In genomic region chr10:15457382-15457781, GRCh38 we compare ENCODE assay signal across 32 cellular contexts.
"Had no signal": no experiment of that assay in that cellular context is flagged by ENCODE, and none has a peak within 500 bp of the region (broad histone marks: within the 10 kb centered on the region; RNA-seq: fewer than 3 reads in every experiment).

No MANE protein-coding gene starts in this region.

- H3K9me3 Mint-ChIP-seq: activated B cell treated with CpG ODN at 0.5 μM for 24 hours; activated naive CD4-positive, alpha-beta T cell treated with anti-CD3 and anti-CD28 coated beads for 36 hours; activated naive CD4-positive, alpha-beta T cell treated with anti-CD3 and anti-CD28 coated beads, Interleukin-2, amount 50 U/mL, for 24 hours; activated naive CD8-positive, alpha-beta T cell treated with anti-CD3 and anti-CD28 coated beads for 36 hours; activated naive CD8-positive, alpha-beta T cell treated with anti-CD3 and anti-CD28 coated beads, Interleukin-2, amount 50 U/mL, for 24 hours; activated T-helper 1 cell treated with anti-CD3 and anti-CD28 coated beads, Interleukin-12 subunit alpha, Interleukin-12 subunit beta, Interleukin-2, Interleukin-4 antibody, amounts not matched to agents 30 ng/mL and 10 ng/mL and 1 ng/mL, durations not matched to agents 14 hours and 24 hours and 36 hours; activated T-helper 2 cell treated with anti-CD3 and anti-CD28 coated beads, Interferon-gamma antibody, Interleukin-2, Interleukin-4, amounts not matched to agents 10 μg/mL and 5 μg/mL and 100 μg/mL, durations not matched to agents 14 hours and 24 hours and 36 hours; T-helper 2 cell treated with Interferon-gamma antibody and Interleukin-4, amounts not matched to agents 5 μg/mL and 100 μg/mL, for 36 hours had no signal

- H3K27ac Mint-ChIP-seq: activated B cell treated with CpG ODN at 0.5 μM for 24 hours; activated CD8-positive, alpha-beta memory T cell treated with anti-CD3 and anti-CD28 coated beads, Interleukin-2, amount 10 ng/mL, durations not matched to agents 7 days and 5 days; activated CD8-positive, alpha-beta T cell treated with anti-CD3 and anti-CD28 coated beads, Interleukin-2, amount 10 ng/mL, durations not matched to agents 7 days and 5 days; activated naive CD4-positive, alpha-beta T cell treated with anti-CD3 and anti-CD28 coated beads for 36 hours; activated naive CD4-positive, alpha-beta T cell treated with anti-CD3 and anti-CD28 coated beads, Interleukin-2, amount 50 U/mL, for 24 hours; activated naive CD8-positive, alpha-beta T cell treated with anti-CD3 and anti-CD28 coated beads for 36 hours; activated naive CD8-positive, alpha-beta T cell treated with anti-CD3 and anti-CD28 coated beads, Interleukin-2, amount 50 U/mL, for 24 hours; activated T-helper 1 cell treated with anti-CD3 and anti-CD28 coated beads, Interleukin-12 subunit alpha, Interleukin-12 subunit beta, Interleukin-2, Interleukin-4 antibody, amounts not matched to agents 30 ng/mL and 10 ng/mL and 1 ng/mL, durations not matched to agents 14 hours and 24 hours and 36 hours; activated T-helper 2 cell treated with anti-CD3 and anti-CD28 coated beads, Interferon-gamma antibody, Interleukin-2, Interleukin-4, amounts not matched to agents 10 μg/mL and 5 μg/mL and 100 μg/mL, durations not matched to agents 14 hours and 24 hours and 36 hours; T-helper 17 cell; T-helper 2 cell treated with Interferon-gamma antibody and Interleukin-4, amounts not matched to agents 5 μg/mL and 100 μg/mL, for 36 hours had no signal

- H3K4me3 Mint-ChIP-seq: activated B cell treated with CpG ODN at 0.5 μM for 24 hours; activated CD8-positive, alpha-beta memory T cell treated with anti-CD3 and anti-CD28 coated beads, Interleukin-2, amount 10 ng/mL, durations not matched to agents 7 days and 5 days; activated CD8-positive, alpha-beta T cell treated with anti-CD3 and anti-CD28 coated beads, Interleukin-2, amount 10 ng/mL, durations not matched to agents 7 days and 5 days; activated naive CD4-positive, alpha-beta T cell treated with anti-CD3 and anti-CD28 coated beads for 36 hours; activated naive CD4-positive, alpha-beta T cell treated with anti-CD3 and anti-CD28 coated beads, Interleukin-2, amount 50 U/mL, for 24 hours; activated naive CD8-positive, alpha-beta T cell treated with anti-CD3 and anti-CD28 coated beads for 36 hours; activated naive CD8-positive, alpha-beta T cell treated with anti-CD3 and anti-CD28 coated beads, Interleukin-2, amount 50 U/mL, for 24 hours; activated T-helper 1 cell treated with anti-CD3 and anti-CD28 coated beads, Interleukin-12 subunit alpha, Interleukin-12 subunit beta, Interleukin-2, Interleukin-4 antibody, amounts not matched to agents 30 ng/mL and 10 ng/mL and 1 ng/mL, durations not matched to agents 14 hours and 24 hours and 36 hours; T-helper 17 cell; T-helper 2 cell treated with Interferon-gamma antibody and Interleukin-4, amounts not matched to agents 5 μg/mL and 100 μg/mL, for 36 hours had no signal

- DNase-seq: activated B cell treated with CpG ODN at 0.5 μM for 24 hours; activated CD4-positive, alpha-beta T cell treated with anti-CD3 and anti-CD28 coated beads for 48 hours; activated CD4-positive, alpha-beta T cell treated with anti-CD3 and anti-CD28 coated beads, Interleukin-2, amount 50 U/mL, for 1 hour; activated CD4-positive, alpha-beta T cell treated with anti-CD3 and anti-CD28 coated beads, Interleukin-2, amount 50 U/mL, for 48 hours; activated CD8-positive, alpha-beta memory T cell treated with anti-CD3 and anti-CD28 coated beads, Interleukin-2, amount 10 ng/mL, durations not matched to agents 7 days and 5 days; activated CD8-positive, alpha-beta memory T cell treated with anti-CD3 and anti-CD28 coated beads, Interleukin-2, amount 50 U/mL, for 4 hours; activated CD8-positive, alpha-beta T cell treated with anti-CD3 and anti-CD28 coated beads, Interleukin-2, amount 10 ng/mL, durations not matched to agents 7 days and 5 days; activated effector memory CD4-positive, alpha-beta T cell treated with anti-CD3 and anti-CD28 coated beads, Interleukin-2, amount 50 U/mL, for 16 hours; activated naive CD4-positive, alpha-beta T cell treated with anti-CD3 and anti-CD28 coated beads for 36 hours; activated naive CD8-positive, alpha-beta T cell treated with anti-CD3 and anti-CD28 coated beads for 36 hours; activated naive CD8-positive, alpha-beta T cell treated with anti-CD3 and anti-CD28 coated beads, Interleukin-2, amount 50 U/mL, for 24 hours; activated T-cell treated with anti-CD3 and anti-CD28 coated beads, Interleukin-2, amount 50 U/mL, for 1 hour; activated T-cell treated with anti-CD3 and anti-CD28 coated beads, Interleukin-2, amount 50 U/mL, for 48 hours; adrenal gland; amygdala; aorta; body of pancreas; caudate nucleus; cortex of kidney; dermis blood vessel endothelial cell; effector CD8-positive, alpha-beta T cell; foreskin fibroblast; head of caudate nucleus; T-helper 1 cell; T-helper 17 cell; T1000; WERI-Rb-1 had no signal

- H3K36me3 Mint-ChIP-seq: activated CD8-positive, alpha-beta memory T cell treated with anti-CD3 and anti-CD28 coated beads, Interleukin-2, amount 10 ng/mL, durations not matched to agents 7 days and 5 days; activated naive CD4-positive, alpha-beta T cell treated with anti-CD3 and anti-CD28 coated beads, Interleukin-2, amount 50 U/mL, for 24 hours; activated naive CD8-positive, alpha-beta T cell treated with anti-CD3 and anti-CD28 coated beads for 36 hours had no signal

- H3K27ac ChIP-seq: adrenal gland, body of pancreas, epithelial cell of prostate, WERI-Rb-1 had no signal

- H3K4me1 ChIP-seq: adrenal gland, body of pancreas had no signal

- H3K4me3 ChIP-seq: adrenal gland, body of pancreas had no signal

- H3K27me3 ChIP-seq: body of pancreas had no signal

- H3K4me1 Mint-ChIP-seq: activated B cell treated with CpG ODN at 0.5 μM for 24 hours; activated CD8-positive, alpha-beta memory T cell treated with anti-CD3 and anti-CD28 coated beads, Interleukin-2, amount 10 ng/mL, durations not matched to agents 7 days and 5 days; activated naive CD8-positive, alpha-beta T cell treated with anti-CD3 and anti-CD28 coated beads, Interleukin-2, amount 50 U/mL, for 24 hours had no signal

- H3K36me3 ChIP-seq: adrenal gland, WERI-Rb-1 had no signal

- H3K9me3 ChIP-seq: adrenal gland, body of pancreas had no signal
